8 cellular contexts compared by ENCODE assay signal in genomic region chr16:24989417-24989978, GRCh38. TPM values are rescaled to one million over a fixed set of nuclear protein-coding genes. Genes with fewer than 3 reads are reported as not detected.
DNase-seq lines count a peak whose midpoint lies in the region; ATAC-seq and TF ChIP-seq lines count a peak whose summit lies in the region.
"Had no signal": no experiment of that assay in that cellular context is flagged by ENCODE, and none has a peak within 500 bp of the region (broad histone marks: within the 10 kb centered on the region; RNA-seq: fewer than 3 reads in every experiment).

No MANE protein-coding gene starts in this region.

- H3K4me3 ChIP-seq in HEK293 (ENCODE audit: low read depth, low read length): no peak overlapping the region

- POLR2A ChIA-PET in HEK293 (lab: Yijun Ruan, JAX) (interaction anchor here (0.6 to 0.9 kb wide), 2 partner anchors 15 to 267 kb away, joined by 3 read pairs; no protein-coding TSS in a partner anchor), activated B cell treated with CpG ODN at 0.5 μM for 24 hours (lab: Charles Lee) (interaction anchor here (0.7 to 2.0 kb wide), 4 partner anchors 10 to 28 kb away, joined by 3 to 15 read pairs (median 6); no protein-coding TSS in a partner anchor)

- H3K27ac ChIP-seq in HEK293 (ENCODE audit: extremely low read depth, low read depth, low read length) (peak overlapping the region; percentile 59; the same call in 1 of the 2 replicates), layer of hippocampus (ENCODE audit: low read depth, low read length) (peak overlapping the region; percentile 91)

- H3K36me3 Mint-ChIP-seq in activated B cell treated with CpG ODN at 0.5 μM for 24 hours (ENCODE audit: low read depth): peaks cover 19% of the 10 kb centered on the region
- peaks cover 10 to 32% of the 10 kb centered on the region in 2 donors for H3K36me3 Mint-ChIP-seq in stimulated activated naive B cell treated with anti-CD40 and anti-IgM and Interleukin-4, amounts not matched to agents 10 μg/mL and 1 μg/mL and 100 μg/mL, for 72 hours

- intact Hi-C loops in activated B cell treated with CpG ODN at 0.5 μM for 24 hours (cut with micrococcal nuclease): no loop called here

- no peaks in the 10 kb centered on the region for H3K27me3 ChIP-seq in layer of hippocampus (ENCODE audit: control insufficient read depth, insufficient read depth, low read length)

- CTCF ChIA-PET in HEK293 (lab: Yijun Ruan, JAX): interaction anchor here (0.7 kb wide), 1 partner anchor 202 kb away, joined by 5 read pairs; no protein-coding TSS in a partner anchor
- CTCF ChIA-PET in activated B cell treated with CpG ODN at 0.5 μM for 24 hours (lab: Charles Lee): interaction anchor here (0.6 to 2.2 kb wide), 2 partner anchors 10 to 917 kb away, joined by 4 to 5 read pairs; no protein-coding TSS in a partner anchor

- ATAC-seq in activated B cell treated with CpG ODN at 0.5 μM for 24 hours (ENCODE audit: low read depth) (no peak), GM19035 (IDR thresholded peaks at IDR 0.05; ENCODE audit: unreplicated experiment) (no peak)
- no peak for ATAC-seq in stimulated activated naive B cell treated with anti-CD40 and anti-IgM and Interleukin-4, amounts not matched to agents 10 μg/mL and 1 μg/mL and 100 μg/mL, for 72 hours (replicated peaks)

- no peak overlapping the region for H3K4me3 Mint-ChIP-seq in activated B cell treated with CpG ODN at 0.5 μM for 24 hours
- no peak overlapping the region for H3K4me3 Mint-ChIP-seq in stimulated activated naive B cell treated with anti-CD40 and anti-IgM and Interleukin-4, amounts not matched to agents 10 μg/mL and 1 μg/mL and 100 μg/mL, for 72 hours

- H3K4me1 Mint-ChIP-seq in activated B cell treated with CpG ODN at 0.5 μM for 24 hours: peaks cover 96% of the 10 kb centered on the region
- peaks cover 73 to 90% of the 10 kb centered on the region in 2 donors for H3K4me1 Mint-ChIP-seq in stimulated activated naive B cell treated with anti-CD40 and anti-IgM and Interleukin-4, amounts not matched to agents 10 μg/mL and 1 μg/mL and 100 μg/mL, for 72 hours

- DNase-seq in activated B cell treated with CpG ODN at 0.5 μM for 24 hours (no peak), T-helper 9 cell (no peak), activated gamma-delta T cell treated with Interleukin-2 at 50 U/mL for 16 hours (no peak)
- no peak for DNase-seq in stimulated activated naive B cell treated with anti-CD40 and anti-IgM and Interleukin-4, amounts not matched to agents 10 μg/mL and 1 μg/mL and 100 μg/mL, for 72 hours
- DNase-seq: NCI-H526 treated with DMSO at 0.1 percent for 48 hours had no signal

- no peaks in the 10 kb centered on the region for H3K9me3 ChIP-seq in HEK293 (ENCODE audit: control insufficient read depth, insufficient read depth, low read depth, low read length)

- no peaks in the 10 kb centered on the region for H3K9me3 Mint-ChIP-seq in activated B cell treated with CpG ODN at 0.5 μM for 24 hours
- no peaks in the 10 kb centered on the region for H3K9me3 Mint-ChIP-seq in stimulated activated naive B cell treated with anti-CD40 and anti-IgM and Interleukin-4, amounts not matched to agents 10 μg/mL and 1 μg/mL and 100 μg/mL, for 72 hours

- TF ChIP-seq CTCF in HEK293 (tag by site-specific recombination; IDR thresholded peaks at IDR 0.05) (no peak), activated B cell treated with CpG ODN at 0.5 μM for 24 hours (IDR thresholded peaks at IDR 0.05) (no peak)

- no peaks in the 10 kb centered on the region for H3K27me3 Mint-ChIP-seq in activated B cell treated with CpG ODN at 0.5 μM for 24 hours
- H3K27me3 Mint-ChIP-seq in stimulated activated naive B cell treated with anti-CD40 and anti-IgM and Interleukin-4, amounts not matched to agents 10 μg/mL and 1 μg/mL and 100 μg/mL, for 72 hours: no peaks in the 10 kb centered on the region

- no peaks in the 10 kb centered on the region for H3K36me3 ChIP-seq in HEK293 (ENCODE audit: control insufficient read depth in 2 of 2, insufficient read depth in 1 of 2, low read length in 2 of 2)

- H3K27ac Mint-ChIP-seq in activated B cell treated with CpG ODN at 0.5 μM for 24 hours: peak overlapping the region; percentile 78
- H3K27ac Mint-ChIP-seq in stimulated activated naive B cell treated with anti-CD40 and anti-IgM and Interleukin-4, amounts not matched to agents 10 μg/mL and 1 μg/mL and 100 μg/mL, for 72 hours: peak overlapping the region; percentile 83

- H3K4me1 ChIP-seq in HEK293 (ENCODE audit: control insufficient read depth, insufficient read depth, low read length): peaks cover 47% of the 10 kb centered on the region

TF ChIP-seq in HEK293, 187 proteins besides CTCF, POLR2A, EP300 and RAD21 (continues in another document):
- TF ChIP-seq KLF7 (tag by site-specific recombination; IDR thresholded peaks at IDR 0.05; ENCODE audit: borderline replicate concordance): no peak
- no peak for TF ChIP-seq ZNF121 (tag by site-specific recombination; IDR thresholded peaks at IDR 0.05)
- no peak for TF ChIP-seq ZBTB17 (tag by site-specific recombination; IDR thresholded peaks at IDR 0.05)
- TF ChIP-seq ZNF670 (tag by site-specific recombination; IDR thresholded peaks at IDR 0.05; ENCODE audit: low read depth): no peak
- TF ChIP-seq ZNF560 (tag by site-specific recombination; IDR thresholded peaks at IDR 0.05; ENCODE audit: borderline replicate concordance): no peak
- TF ChIP-seq GLI4 (tag by site-specific recombination; IDR thresholded peaks at IDR 0.05): no peak
- no peak for TF ChIP-seq ZSCAN4 (tag by site-specific recombination; IDR thresholded peaks at IDR 0.05)
- no peak for TF ChIP-seq BCL11B (tag by site-specific recombination; IDR thresholded peaks at IDR 0.05; ENCODE audit: low read depth)
- TF ChIP-seq ZNF529 (tag by site-specific recombination; IDR thresholded peaks at IDR 0.05; ENCODE audit: insufficient replicate concordance): no peak
- TF ChIP-seq ZNF24 (tag by site-specific recombination; IDR thresholded peaks at IDR 0.05): no peak
- no peak for TF ChIP-seq ZNF202 (tag by site-specific recombination; IDR thresholded peaks at IDR 0.05; ENCODE audit: borderline replicate concordance)
- TF ChIP-seq SP2 (tag by site-specific recombination; IDR thresholded peaks at IDR 0.05): no peak
- TF ChIP-seq PATZ1 (tag by site-specific recombination; IDR thresholded peaks at IDR 0.05): no peak
- no peak for TF ChIP-seq ZNF473 (tag by site-specific recombination; IDR thresholded peaks at IDR 0.05)
- no peak for TF ChIP-seq ZNF777 (tag by site-specific recombination; IDR thresholded peaks at IDR 0.05; ENCODE audit: borderline replicate concordance)
- 0 out of 2 replicates have a peak, but pooled peaks have one; percentile 47 for TF ChIP-seq ZNF558 (tag by site-specific recombination; IDR thresholded peaks at IDR 0.05)
- TF ChIP-seq ZNF391 (tag by site-specific recombination; IDR thresholded peaks at IDR 0.05; ENCODE audit: borderline replicate concordance, low read depth): 0 out of 2 replicates have a peak, but pooled peaks have one; percentile 43
- TF ChIP-seq ZSCAN23 (tag by site-specific recombination; IDR thresholded peaks at IDR 0.05): no peak
- no peak for TF ChIP-seq ZNF274 (IDR thresholded peaks at IDR 0.05; ENCODE audit: low read length)
- TF ChIP-seq ZNF274 (tag by site-specific recombination; IDR thresholded peaks at IDR 0.05; ENCODE audit: borderline replicate concordance): no peak
- TF ChIP-seq, protein P1, sequence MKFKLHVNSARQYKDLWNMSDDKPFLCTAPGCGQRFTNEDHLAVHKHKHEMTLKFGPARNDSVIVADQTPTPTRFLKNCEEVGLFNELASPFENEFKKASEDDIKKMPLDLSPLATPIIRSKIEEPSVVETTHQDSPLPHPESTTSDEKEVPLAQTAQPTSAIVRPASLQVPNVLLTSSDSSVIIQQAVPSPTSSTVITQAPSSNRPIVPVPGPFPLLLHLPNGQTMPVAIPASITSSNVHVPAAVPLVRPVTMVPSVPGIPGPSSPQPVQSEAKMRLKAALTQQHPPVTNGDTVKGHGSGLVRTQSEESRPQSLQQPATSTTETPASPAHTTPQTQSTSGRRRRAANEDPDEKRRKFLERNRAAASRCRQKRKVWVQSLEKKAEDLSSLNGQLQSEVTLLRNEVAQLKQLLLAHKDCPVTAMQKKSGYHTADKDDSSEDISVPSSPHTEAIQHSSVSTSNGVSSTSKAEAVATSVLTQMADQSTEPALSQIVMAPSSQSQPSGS (tag by site-specific recombination; IDR thresholded peaks at IDR 0.05; ENCODE audit: low read depth): peak; percentile 86
- TF ChIP-seq ZNF629 (tag by site-specific recombination; IDR thresholded peaks at IDR 0.05): peak; percentile 52; the same call in 1 of the 2 replicates
- TF ChIP-seq EGR2 (tag by site-specific recombination; IDR thresholded peaks at IDR 0.05; ENCODE audit: low read depth): no peak
- no peak for TF ChIP-seq ZNF544 (tag by site-specific recombination; IDR thresholded peaks at IDR 0.05)
- TF ChIP-seq HOXA7 (CRISPR knock-in tag; IDR thresholded peaks at IDR 0.05; ENCODE audit: borderline replicate concordance): no peak
- TF ChIP-seq ZNF239 (tag by site-specific recombination; IDR thresholded peaks at IDR 0.05): no peak

RNA-seq across cellular contexts. Expression of gene ARHGAP17, which starts 25.7 kb away (rescaled TPM):
- 287 and 310 TPM in 2 replicates for total RNA-seq in activated B cell treated with CpG ODN at 0.5 μM for 24 hours
